Comparison of ENCODE assay signal across 20 cellular contexts in genomic region chr1:62181531-62181930, GRCh38. TPM values are rescaled to one million over a fixed set of nuclear protein-coding genes. Genes with fewer than 3 reads are reported as not detected.
DNase-seq lines count a peak whose midpoint lies in the region; ATAC-seq, FAIRE-seq and TF ChIP-seq lines count a peak whose summit lies in the region.
"Had no signal": no experiment of that assay in that cellular context is flagged by ENCODE, and none has a peak within 500 bp of the region (broad histone marks: within the 10 kb centered on the region; RNA-seq: fewer than 3 reads in every experiment).

No MANE protein-coding gene starts in this region.

- H3K23me2 ChIP-seq in H1 (ENCODE audit: low read depth, low read length): no peaks in the 10 kb centered on the region

- peak overlapping the region; percentile 68 for H3K27ac ChIP-seq in HUES6 (ENCODE audit: low read depth, low read length)
- H3K27ac ChIP-seq in H1 (ENCODE audit: low read depth, low read length): peak overlapping the region; percentile 51; the same call in 1 of the 2 replicates
- no peak overlapping the region for H3K27ac ChIP-seq in spleen
- H3K27ac ChIP-seq: C4-2B, RWPE1 had no signal

- no peak overlapping the region for H3K4me3 Mint-ChIP-seq in nephron
- H3K4me3 Mint-ChIP-seq: IgD-negative memory B cell had no signal

- peak overlapping the region; percentile 60 to 70 for H3K4me2 ChIP-seq in H1 (ENCODE audit: insufficient read depth in 1 of 2, low read depth in 2 of 2, low read length in 2 of 2)

- H3K27me3 ChIP-seq in HUES6 (ENCODE audit: control insufficient read depth, insufficient read depth, low read length) (no peaks in the 10 kb centered on the region), H1 (replicated peaks in 1 of 4; ENCODE audit: control insufficient read depth in 3 of 4, extremely low read depth in 1 of 4, insufficient read depth in 3 of 4, low read length in 3 of 4) (no peaks in the 10 kb centered on the region), spleen (replicated peaks in 1 of 7) (no peaks in the 10 kb centered on the region), MG63 (no peaks in the 10 kb centered on the region; the same call in 1 of the 2 replicates)

- peak overlapping the region; percentile 92; the same call in 1 of the 2 replicates for H3K18ac ChIP-seq in H1 (ENCODE audit: extremely low read depth, low read length)

- H2BK120ac ChIP-seq in H1 (replicated peaks; ENCODE audit: low read depth, low read length): no peak overlapping the region

- CTCF ChIA-PET in H1 (lab: Charles Lee; ENCODE audit: partially characterized antibody): interaction anchor here (1.3 to 1.7 kb wide), 2 partner anchors 37 to 169 kb away, joined by 3 read pairs; no protein-coding TSS in a partner anchor

- no peak for TF ChIP-seq EP300 in H1 (IDR thresholded peaks at IDR 0.05; ENCODE audit: borderline replicate concordance in 1 of 2, low read depth in 2 of 2, low read length in 2 of 2)

- 0 out of 2 replicates have a peak overlapping the region, but pooled peaks have one; percentile 32 for H2AK5ac ChIP-seq in H1 (ENCODE audit: low read depth, low read length)

- no peak; a peak in 1 of 3 replicates for TF ChIP-seq POLR2A in H1 (IDR thresholded peaks at IDR 0.05; ENCODE audit: control extremely low read depth in 1 of 2, low read depth in 2 of 2, low read length in 2 of 2)
- no peak for TF ChIP-seq POLR2A in spleen (IDR thresholded peaks at IDR 0.05)

- POLR2A ChIA-PET in H1 (lab: Charles Lee; ENCODE audit: partially characterized antibody): interaction anchor here (0.9 to 27.8 kb wide), 3 partner anchors 12 to 254 kb away, joined by 3 to 1232 read pairs (median 7); partner anchors contain the start of gene L1TD1

- H2BK12ac ChIP-seq in H1 (ENCODE audit: low read depth, low read length): no peak overlapping the region

- H3K27ac Mint-ChIP-seq in nephron: peak overlapping the region; percentile 37 to 88 (median 74)
- H3K27ac Mint-ChIP-seq: IgD-negative memory B cell had no signal

- WGBS in H1 (ENCODE audit: extremely low coverage in 1 of 2, insufficient coverage in 1 of 2, insufficient read length in 1 of 2, insufficient replicate concordance in 2 of 2, low coverage in 1 of 2, low lambda C conversion rate in 2 of 2, missing lambda C conversion rate in 1 of 2), 2 experiments: 4% methylated on average over 7 of the region's 7 CpGs; no CpG with 5 or more reads in 1 of the 2 experiments
- WGBS in spleen, 5 donors: 67 to 77% (median 74%) methylated on average over 7 of the region's 7 CpGs

- 0 out of 2 replicates have a peak overlapping the region, but pooled peaks have one; percentile 92 for H2BK20ac ChIP-seq in H1 (ENCODE audit: low read length)

- TF ChIP-seq CTCF in H1 (IDR thresholded peaks at IDR 0.05; ENCODE audit: control extremely low read depth in 1 of 3, insufficient read depth in 1 of 3, low read depth in 1 of 3, low read length in 3 of 3): no peak
- no peak for TF ChIP-seq CTCF in nephron (IDR thresholded peaks at IDR 0.05; ENCODE audit: unreplicated experiment in 3 of 3)
- no peak for TF ChIP-seq CTCF in spleen (IDR thresholded peaks at IDR 0.05 in 8 of 11, conservative IDR thresholded peaks at IDR 0.05 in 3 of 11)

- no peak overlapping the region for H3K4ac ChIP-seq in H1 (replicated peaks; ENCODE audit: insufficient read length, low read depth, low read length)

- H3K14ac ChIP-seq in H1 (ENCODE audit: insufficient read length): no peak overlapping the region

- peak overlapping the region; percentile 95; the same call in 1 of the 2 replicates for H2BK5ac ChIP-seq in H1 (ENCODE audit: low read depth, low read length)

- H3K4me3 ChIP-seq in HUES6 (ENCODE audit: low read depth, low read length) (peak overlapping the region; percentile 32; the same call in 1 of the 2 replicates), H1 (ENCODE audit: extremely low read depth in 1 of 4, insufficient read depth in 2 of 4, low read depth in 3 of 4, low read length in 4 of 4) (peak overlapping the region; percentile 7 to 48 (median 18); a peak in 6 of 8 replicates), spleen (no peak overlapping the region), MG63 (no peak overlapping the region)
- H3K4me3 ChIP-seq: GM12878 had no signal

- no peak overlapping the region for H2AFZ ChIP-seq in H1 (ENCODE audit: low read length)

- ATAC-seq in GM21723 (IDR thresholded peaks at IDR 0.05; ENCODE audit: unreplicated experiment): no peak
- ATAC-seq in HG03280 (IDR thresholded peaks at IDR 0.05; ENCODE audit: unreplicated experiment): no peak
- ATAC-seq: GM12878, PC-3 had no signal

- no peaks in the 10 kb centered on the region for H3K9me3 Mint-ChIP-seq in nephron
- H3K9me3 Mint-ChIP-seq: IgD-negative memory B cell had no signal

- no peaks in the 10 kb centered on the region for H3K36me3 Mint-ChIP-seq in nephron (ENCODE audit: low read depth)
- H3K36me3 Mint-ChIP-seq: IgD-negative memory B cell had no signal

- H3K56ac ChIP-seq in H1 (replicated peaks; ENCODE audit: insufficient read length, low read depth, low read length): no peak overlapping the region

- H3K9me3 ChIP-seq in HUES6 (ENCODE audit: control insufficient read depth, insufficient read depth, low read depth, low read length) (no peaks in the 10 kb centered on the region), H1 (ENCODE audit: insufficient read depth in 2 of 2, low read depth in 1 of 2, low read length in 1 of 2) (no peaks in the 10 kb centered on the region), spleen (no peaks in the 10 kb centered on the region), MG63 (no peaks in the 10 kb centered on the region)

- H3K23ac ChIP-seq in H1 (ENCODE audit: insufficient read length): no peak overlapping the region

- no peak overlapping the region for H4K5ac ChIP-seq in H1 (ENCODE audit: insufficient read length, low read depth, low read length)

- H3K79me2 ChIP-seq in H1 (ENCODE audit: control insufficient read depth in 1 of 2, insufficient read depth in 2 of 2, low read length in 2 of 2): no peaks in the 10 kb centered on the region

- H3K36me3 ChIP-seq in HUES6 (ENCODE audit: control insufficient read depth, insufficient read depth, low read length) (no peaks in the 10 kb centered on the region), H1 (ENCODE audit: control insufficient read depth in 2 of 4, insufficient read depth in 4 of 4, low read length in 3 of 4) (no peaks in the 10 kb centered on the region), spleen (no peaks in the 10 kb centered on the region), MG63 (no peaks in the 10 kb centered on the region)

- intact Hi-C loops in spleen (cut with DNase I; ENCODE audit: low total_unique reads): no loop called here

- no peaks in the 10 kb centered on the region for H4K20me1 ChIP-seq in H1 (replicated peaks in 1 of 2; ENCODE audit: control insufficient read depth in 1 of 2, insufficient read depth in 2 of 2, low read length in 2 of 2)

- H3K9ac ChIP-seq in HUES6 (ENCODE audit: low read length) (no peak overlapping the region), H1 (replicated peaks in 1 of 4; ENCODE audit: extremely low read depth in 1 of 4, low read depth in 3 of 4, low read length in 3 of 4) (no peak overlapping the region)

- no peak for DNase-seq in H1 (ENCODE audit: low read depth in 1 of 2, low spot score in 2 of 2)
- peak; percentile 24 for DNase-seq in spleen
- DNase-seq in MG63: no peak
- DNase-seq: GDM1, H7, NCI-H2029, NCI-H2171, NCI-H446, PC-3 had no signal

- H3K27me3 Mint-ChIP-seq in nephron (ENCODE audit: low read depth): peaks cover 7% of the 10 kb centered on the region
- H3K27me3 Mint-ChIP-seq: IgD-negative memory B cell had no signal

- TF ChIP-seq RAD21 in H1 (IDR thresholded peaks at IDR 0.05 in 1 of 2, conservative IDR thresholded peaks at IDR 0.05 in 1 of 2; ENCODE audit: low read depth in 2 of 2, low read length in 2 of 2): no peak

- H3K4me1 ChIP-seq in HUES6 (ENCODE audit: control insufficient read depth, insufficient read depth, low read length) (peaks cover 63% of the 10 kb centered on the region), H1 (replicated peaks in 1 of 4; ENCODE audit: control insufficient read depth in 3 of 4, insufficient read depth in 4 of 4, low read length in 3 of 4) (peaks cover 13 to 35% (median 31%) of the 10 kb centered on the region in 4 experiments), spleen (no peaks in the 10 kb centered on the region)

- peaks cover 44% of the 10 kb centered on the region for H3K4me1 Mint-ChIP-seq in nephron
- H3K4me1 Mint-ChIP-seq: IgD-negative memory B cell had no signal

- H4K91ac ChIP-seq in H1 (replicated peaks; ENCODE audit: insufficient read length, low read length): no peak overlapping the region

- no peaks in the 10 kb centered on the region; the same call in none of the 2 replicates for H3K79me1 ChIP-seq in H1 (ENCODE audit: low read depth, low read length)

- H2BK15ac ChIP-seq in H1 (ENCODE audit: low read length): no peak overlapping the region

- FAIRE-seq in H1 (lab: Jason Lieb, UNC): peak; percentile 24
- FAIRE-seq: GM12878 had no signal

- H4K8ac ChIP-seq in H1 (ENCODE audit: extremely low read depth, insufficient read depth, low read length): no peak overlapping the region

TF ChIP-seq in H1, 55 proteins besides CTCF, POLR2A, EP300 and RAD21 (continues in another document):
- TF ChIP-seq SAP30 (IDR thresholded peaks at IDR 0.05; ENCODE audit: insufficient read depth, insufficient replicate concordance, low read length): no peak
- TF ChIP-seq TBP (IDR thresholded peaks at IDR 0.05; ENCODE audit: low read depth, low read length): 0 out of 2 replicates have a peak, but pooled peaks have one; percentile 12
- TF ChIP-seq POU5F1 (IDR thresholded peaks at IDR 0.05; ENCODE audit: low read depth, low read length): 0 out of 2 replicates have a peak, but pooled peaks have one; percentile 33
- no peak for TF ChIP-seq SP2 (IDR thresholded peaks at IDR 0.05; ENCODE audit: low read length)
- TF ChIP-seq EGR1 (IDR thresholded peaks at IDR 0.05; ENCODE audit: borderline replicate concordance, low read depth, low read length): no peak
- no peak for TF ChIP-seq EZH2 (IDR thresholded peaks at IDR 0.05; ENCODE audit: low read depth, low read length, severe bottlenecking)
- no peak for TF ChIP-seq BCL11A (IDR thresholded peaks at IDR 0.05; ENCODE audit: low read depth in 2 of 2, low read length in 2 of 2)
- no peak for TF ChIP-seq SP4 (IDR thresholded peaks at IDR 0.05; ENCODE audit: low read length)

RNA-seq across cellular contexts. Expression of gene L1TD1, which starts 13.1 kb away (rescaled TPM):
- total RNA-seq in H1 (2021; fragmentation: NEBNext Ultra II Directional; extraction: Animal tissue kit (Norgen Biotek cat#: 25700)): 425 and 441 TPM in 2 replicates
- polyA plus RNA-seq in H1 (2011; rRNA removed) (20.8 and 35.3 TPM in 2 replicates), spleen (1 to 10 TPM in 1 of 3 donors, under 1 TPM in 2; 0.93 to 1.1 (median 0.98) TPM)
- 102 TPM for polyA plus RNA-seq in H1 (2011; cell fraction: cytosol; rRNA removed)
- polyA plus RNA-seq in H1 (2011; cell fraction: nucleus; rRNA removed): 28.5 TPM
- 165 to 378 TPM (median 196 TPM) in 4 replicates for polyA plus RNA-seq in H1 (2012, experiment 1 of 2)
- polyA plus RNA-seq in H1 (2012, experiment 2 of 2): 19.6 TPM
- polyA plus RNA-seq in H1 (2013, experiment 1 of 2): 521 TPM
- polyA plus RNA-seq in H1 (2013, experiment 2 of 2): 516 TPM
- 32.9 and 39.8 TPM in 2 replicates for polyA minus RNA-seq in H1 (2011; rRNA and poly(A)+ RNA removed)
- 55.6 TPM for polyA minus RNA-seq in H1 (2011; cell fraction: cytosol; rRNA and poly(A)+ RNA removed)
- polyA minus RNA-seq in H1 (2011; cell fraction: nucleus; rRNA and poly(A)+ RNA removed): 94.0 TPM
- total RNA-seq in spleen: 1 to 10 TPM in 6 of 7 donors, under 1 TPM in 1; 0.72 to 3.5 (median 1.6) TPM
- not detected in 2 replicates for total RNA-seq in MG63 (2014; rRNA removed; shearing (Covaris generic); ENCODE audit: low replicate concordance)
- total RNA-seq: A673, LHCN-M2, PC-3, SK-MEL-5 had no signal

Comparison
In these comparisons a context has a peak if more than half of its experiments do, and no peak if none do; other contexts are left out.
1. H3K27ac ChIP-seq: peak in HUES6 (single experiment) and H1 (single experiment); none in spleen (0 of 8).
2. H3K4me3 ChIP-seq: peak in HUES6 (single experiment) and H1 (4 of 4); none in spleen (0 of 8) and MG63 (single experiment).
3. RNA of gene L1TD1, which starts 13.1 kb away (total RNA-seq): 425 to 441 TPM in H1; 0.72 to 3.5 TPM in spleen and not detected in MG63; every median in the first group is over 10 times any median in the second.